8 cellular contexts compared by ENCODE assay signal in genomic region chr21:44816761-44817505, GRCh38. TPM values are rescaled to one million over a fixed set of nuclear protein-coding genes. Genes with fewer than 3 reads are reported as not detected.
DNase-seq lines count a peak whose midpoint lies in the region; ATAC-seq, FAIRE-seq and TF ChIP-seq lines count a peak whose summit lies in the region.

No MANE protein-coding gene starts in this region.

- peaks cover 4% of the 10 kb centered on the region for H3K9me3 ChIP-seq in K562 (replicated peaks; ENCODE audit: control insufficient read depth, insufficient read depth, low read depth, low read length)
- peaks cover 6% of the 10 kb centered on the region for H3K9me3 ChIP-seq in lower lobe of right lung
- H3K9me3 ChIP-seq in upper lobe of right lung: peaks cover 1% of the 10 kb centered on the region

- peaks cover 15% of the 10 kb centered on the region for H3K9me1 ChIP-seq in K562 (ENCODE audit: control insufficient read depth, insufficient read depth, low read length)

- peak overlapping the region; percentile 79 for H3K4me2 ChIP-seq in K562 (ENCODE audit: insufficient read depth, low read length)

- no peak overlapping the region; the same call in 2 of the 3 replicates for H3K27ac ChIP-seq in K562 (ENCODE audit: extremely low read depth, low read depth, low read length)
- no peak overlapping the region for H3K27ac ChIP-seq in lower lobe of right lung
- no peak overlapping the region for H3K27ac ChIP-seq in upper lobe of right lung

- H3K4me3 ChIP-seq in K562 (peak overlapping the region; percentile 71), lower lobe of right lung (peak overlapping the region; percentile 68), upper lobe of right lung (peak overlapping the region; percentile 71)

- H3K4me1 ChIP-seq in K562 (replicated peaks in 1 of 2; ENCODE audit: control insufficient read depth in 2 of 2, insufficient read depth in 2 of 2, low read length in 2 of 2) (peaks cover 0 to 58% of the 10 kb centered on the region in 2 experiments; a peak in 4 of 5 replicates), lower lobe of right lung (peaks cover 38% of the 10 kb centered on the region), upper lobe of right lung (peaks cover 13% of the 10 kb centered on the region)

- in situ Hi-C loops in K562 (cut with MboI): no loop called here

- H3K27me3 ChIP-seq in K562 (ENCODE audit: control insufficient read depth in 2 of 2, insufficient read depth in 2 of 2, low read length in 2 of 2): no peaks in the 10 kb centered on the region
- H3K27me3 ChIP-seq in lower lobe of right lung (ENCODE audit: low read depth): no peaks in the 10 kb centered on the region
- no peaks in the 10 kb centered on the region for H3K27me3 ChIP-seq in upper lobe of right lung

- H2AFZ ChIP-seq in K562 (ENCODE audit: low read depth, low read length): no peak overlapping the region

- TF ChIP-seq CTCF in K562 (IDR thresholded peaks at IDR 0.05 in 2 of 3, conservative IDR thresholded peaks at IDR 0.05 in 1 of 3; ENCODE audit: insufficient read depth in 2 of 3, low read depth in 1 of 3, low read length in 3 of 3): no peak
- TF ChIP-seq CTCF in lower lobe of right lung (IDR thresholded peaks at IDR 0.05): no peak
- no peak for TF ChIP-seq CTCF in upper lobe of right lung (IDR thresholded peaks at IDR 0.05)

- H3K9ac ChIP-seq in K562 (ENCODE audit: insufficient read depth in 1 of 2, low read depth in 2 of 2, low read length in 2 of 2): peak overlapping the region; percentile 39 to 92; a peak in 3 of 4 replicates

- ATAC-seq in activated T-cell treated with anti-CD3 and anti-CD28 coated beads, Interleukin-2, amount 50 U/mL, for 72 hours (replicated peaks in 1 of 2): no peak
- ATAC-seq in K562 (no peak), lower lobe of right lung (peak; percentile 1 to 20), upper lobe of right lung (peak; percentile 0), GM21619 (IDR thresholded peaks at IDR 0.05; ENCODE audit: unreplicated experiment) (no peak)

- no TSS peak for BruUV-seq in K562 (replicated peaks; lab: Mats Ljungman, UMichigan)

- CTCF ChIA-PET in K562 (lab: Yijun Ruan, JAX; ENCODE audit: low intra/inter-chr PET ratio): interaction anchor here (0.6 kb wide), 1 partner anchor 27 kb away, joined by 3 read pairs; no protein-coding TSS in a partner anchor

- peaks cover 25% of the 10 kb centered on the region; the same call in 1 of the 2 replicates for H4K20me1 ChIP-seq in K562 (replicated peaks; ENCODE audit: control insufficient read depth, insufficient read depth, low read length)

- no peak for FAIRE-seq in K562 (lab: Jason Lieb, UNC)

- 55% methylated on average over 30 of the region's 57 CpGs for WGBS in K562 (ENCODE audit: insufficient coverage, low coverage, missing lambda C conversion rate)

- POLR2A ChIA-PET in K562 (lab: Yijun Ruan, JAX): interaction anchor here (0.8 to 1.1 kb wide), 7 partner anchors 8 to 180 kb away, joined by 3 to 25 read pairs (median 3); partner anchors contain the start of gene UBE2G2

- intact Hi-C loops in K562 (cut with micrococcal nuclease): no loop called here
- intact Hi-C loops in lower lobe of right lung (cut with DNase I): no loop called here
- intact Hi-C loops in upper lobe of right lung (cut with DNase I): no loop called here

- peaks cover 0 to 6% of the 10 kb centered on the region in 2 donors for H3K9me3 Mint-ChIP-seq in activated T-cell treated with anti-CD3 and anti-CD28 coated beads, Interleukin-2, amount 50 U/mL, for 72 hours

- no peak for DNase-seq in activated T-cell treated with anti-CD3 and anti-CD28 coated beads, Interleukin-2, amount 50 U/mL, for 72 hours
- no peak for DNase-seq in activated T-cell treated with anti-CD3 and anti-CD28 coated beads for 4 hours
- no peak for DNase-seq in K562 (ENCODE audit: extremely low read depth in 1 of 4, low spot score in 3 of 4)
- no peak for DNase-seq in lower lobe of right lung
- no peak for DNase-seq in upper lobe of right lung
- DNase-seq in LoVo (ENCODE audit: low spot score): no peak
- DNase-seq in SHP77 (lab: John Stamatoyannopoulos, UW): no peak

- TF ChIP-seq EP300 in K562 (IDR thresholded peaks at IDR 0.05; ENCODE audit: low read length): no peak

- H3K27me3 Mint-ChIP-seq in activated T-cell treated with anti-CD3 and anti-CD28 coated beads, Interleukin-2, amount 50 U/mL, for 72 hours (ENCODE audit: low read depth): peaks cover 10% of the 10 kb centered on the region

- no peak for TF ChIP-seq POLR2A in K562 (conservative IDR thresholded peaks at IDR 0.05)

- peak overlapping the region; percentile 79 to 84 for H3K4me3 Mint-ChIP-seq in activated T-cell treated with anti-CD3 and anti-CD28 coated beads, Interleukin-2, amount 50 U/mL, for 72 hours

- peaks cover 7 to 11% of the 10 kb centered on the region in 2 donors for H3K36me3 Mint-ChIP-seq in activated T-cell treated with anti-CD3 and anti-CD28 coated beads, Interleukin-2, amount 50 U/mL, for 72 hours (ENCODE audit: insufficient read depth in 2 of 2)

- peaks cover 17% of the 10 kb centered on the region for H3K4me1 Mint-ChIP-seq in activated T-cell treated with anti-CD3 and anti-CD28 coated beads, Interleukin-2, amount 50 U/mL, for 72 hours (ENCODE audit: low read depth)

- no peak overlapping the region for H3K27ac Mint-ChIP-seq in activated T-cell treated with anti-CD3 and anti-CD28 coated beads, Interleukin-2, amount 50 U/mL, for 72 hours

- peaks cover 61% of the 10 kb centered on the region for H3K79me2 ChIP-seq in K562 (ENCODE audit: control insufficient read depth, insufficient read depth, low read length)

- TF ChIP-seq RAD21 in K562 (CRISPR knock-in tag; conservative IDR thresholded peaks at IDR 0.05 in 1 of 2, IDR thresholded peaks at IDR 0.05 in 1 of 2): no peak

- H3K36me3 ChIP-seq in K562 (ENCODE audit: control insufficient read depth, insufficient read depth, low read length): peaks cover 25% of the 10 kb centered on the region; the same call in 2 of the 3 replicates
- peaks cover 19% of the 10 kb centered on the region for H3K36me3 ChIP-seq in lower lobe of right lung
- H3K36me3 ChIP-seq in upper lobe of right lung: peaks cover 18% of the 10 kb centered on the region

RNA-seq across cellular contexts. Expression of gene SUMO3, which starts 0.9 kb away (rescaled TPM):
- total RNA-seq in activated T-cell treated with anti-CD3 and anti-CD28 coated beads, Interleukin-2, amount 50 U/mL, for 72 hours: 10 to 100 TPM; 60.1 to 67.8 TPM
- total RNA-seq in K562 (2011; cell fraction: chromatin; rRNA removed; ENCODE audit: low replicate concordance): 32.4 and 33.2 TPM in 2 replicates
- total RNA-seq in K562 (2011; cell fraction: nucleolus; rRNA removed): 27.5 and 32.6 TPM in 2 replicates
- 42.5 and 55.7 TPM in 2 replicates for total RNA-seq in K562 (2011; cell fraction: nucleoplasm; rRNA removed)
- total RNA-seq in K562 (2014; rRNA removed) (95.2 and 118 TPM in 2 replicates), K562 (2014; rRNA removed; fragmentation: Illumina TruSeq; extraction: Trizol) (101 TPM in 2 replicates), K562 (2015; rRNA removed; fragmentation: Illumina TruSeq; extraction: Trizol) (111 and 113 TPM in 2 replicates), K562 (2021) (120 TPM in 2 replicates), lower lobe of right lung (88.2 TPM), upper lobe of right lung (85.0 TPM)
- polyA plus RNA-seq in K562 (2011; rRNA removed) (110 and 128 TPM in 2 replicates), K562 (2014; fragmentation: Illumina TruSeq; extraction: Trizol) (142 and 144 TPM in 2 replicates), K562 (2014; fragmentation: Nextera tagmentation; extraction: Ambion mirVana) (10 to 100 TPM; 13.9 to 21.6 TPM), K562 (2014; rRNA removed) (143 and 146 TPM in 2 replicates)
- polyA plus RNA-seq in K562 (2011; cell fraction: cytosol; rRNA removed): 132 and 183 TPM in 2 replicates
- polyA plus RNA-seq in K562 (2011; cell fraction: nucleus; rRNA removed): 41.4 and 52.1 TPM in 2 replicates
- 95.3 and 142 TPM in 2 replicates for polyA plus RNA-seq in K562 (2012)
- polyA minus RNA-seq in K562 (2011; rRNA and poly(A)+ RNA removed): 105 and 120 TPM in 2 replicates
- polyA minus RNA-seq in K562 (2011; cell fraction: cytosol; rRNA and poly(A)+ RNA removed): 70.3 and 71.5 TPM in 2 replicates
- polyA minus RNA-seq in K562 (2011; cell fraction: nucleus; rRNA and poly(A)+ RNA removed): 18.8 and 32.3 TPM in 2 replicates

RNA-seq across cellular contexts. Expression of gene UBE2G2, which starts 15.3 kb away (rescaled TPM):
- total RNA-seq in activated T-cell treated with anti-CD3 and anti-CD28 coated beads, Interleukin-2, amount 50 U/mL, for 72 hours: 10 to 100 TPM; 85.2 to 95.6 TPM
- 217 and 395 TPM in 2 replicates for total RNA-seq in K562 (2011; cell fraction: chromatin; rRNA removed; ENCODE audit: low replicate concordance)
- 127 and 140 TPM in 2 replicates for total RNA-seq in K562 (2011; cell fraction: nucleolus; rRNA removed)
- total RNA-seq in K562 (2011; cell fraction: nucleoplasm; rRNA removed): 222 and 291 TPM in 2 replicates
- total RNA-seq in K562 (2014; rRNA removed): 122 and 148 TPM in 2 replicates
- 109 and 112 TPM in 2 replicates for total RNA-seq in K562 (2014; rRNA removed; fragmentation: Illumina TruSeq; extraction: Trizol)
- 99.0 and 112 TPM in 2 replicates for total RNA-seq in K562 (2015; rRNA removed; fragmentation: Illumina TruSeq; extraction: Trizol)
- 131 and 140 TPM in 2 replicates for total RNA-seq in K562 (2021)
- 210 and 225 TPM in 2 replicates for polyA plus RNA-seq in K562 (2011; rRNA removed)
- polyA plus RNA-seq in K562 (2011; cell fraction: cytosol; rRNA removed): 249 and 260 TPM in 2 replicates
- 234 and 303 TPM in 2 replicates for polyA plus RNA-seq in K562 (2011; cell fraction: nucleus; rRNA removed)
- 119 and 202 TPM in 2 replicates for polyA plus RNA-seq in K562 (2012)
- 198 and 202 TPM in 2 replicates for polyA plus RNA-seq in K562 (2014; fragmentation: Illumina TruSeq; extraction: Trizol)
- polyA plus RNA-seq in K562 (2014; fragmentation: Nextera tagmentation; extraction: Ambion mirVana): 10 to 100 TPM; 47.5 to 74.3 TPM
- 200 and 297 TPM in 2 replicates for polyA plus RNA-seq in K562 (2014; rRNA removed)
- polyA minus RNA-seq in K562 (2011; rRNA and poly(A)+ RNA removed): 146 and 179 TPM in 2 replicates
- polyA minus RNA-seq in K562 (2011; cell fraction: cytosol; rRNA and poly(A)+ RNA removed): 83.5 and 87.6 TPM in 2 replicates
- polyA minus RNA-seq in K562 (2011; cell fraction: nucleus; rRNA and poly(A)+ RNA removed): 115 and 148 TPM in 2 replicates
- 76.9 TPM for total RNA-seq in lower lobe of right lung
- 78.8 TPM for total RNA-seq in upper lobe of right lung

RNA-seq across cellular contexts. Expression of gene PTTG1IP, which starts 56.6 kb away (rescaled TPM):
- total RNA-seq in activated T-cell treated with anti-CD3 and anti-CD28 coated beads, Interleukin-2, amount 50 U/mL, for 72 hours: 10 to 100 TPM; 63.9 to 70.5 TPM
- total RNA-seq in K562 (2011; cell fraction: chromatin; rRNA removed; ENCODE audit: low replicate concordance): 109 and 139 TPM in 2 replicates
- total RNA-seq in K562 (2011; cell fraction: nucleolus; rRNA removed): 131 and 151 TPM in 2 replicates
- total RNA-seq in K562 (2011; cell fraction: nucleoplasm; rRNA removed): 146 and 174 TPM in 2 replicates
- total RNA-seq in K562 (2014; rRNA removed): 85.4 and 97.6 TPM in 2 replicates
- total RNA-seq in K562 (2014; rRNA removed; fragmentation: Illumina TruSeq; extraction: Trizol): 65.7 and 66.2 TPM in 2 replicates
- 92.9 and 98.7 TPM in 2 replicates for total RNA-seq in K562 (2015; rRNA removed; fragmentation: Illumina TruSeq; extraction: Trizol)
- 99.3 and 99.5 TPM in 2 replicates for total RNA-seq in K562 (2021)
- 92.4 and 138 TPM in 2 replicates for polyA plus RNA-seq in K562 (2011; rRNA removed)
- 79.9 and 115 TPM in 2 replicates for polyA plus RNA-seq in K562 (2011; cell fraction: cytosol; rRNA removed)
- polyA plus RNA-seq in K562 (2011; cell fraction: nucleus; rRNA removed): 69.1 and 123 TPM in 2 replicates
- 77.4 and 167 TPM in 2 replicates for polyA plus RNA-seq in K562 (2012)
- polyA plus RNA-seq in K562 (2014; fragmentation: Illumina TruSeq; extraction: Trizol): 77.0 and 77.8 TPM in 2 replicates
- 1 to 10 TPM; 5.0 to 9.2 TPM for polyA plus RNA-seq in K562 (2014; fragmentation: Nextera tagmentation; extraction: Ambion mirVana)
- 82.4 and 86.9 TPM in 2 replicates for polyA plus RNA-seq in K562 (2014; rRNA removed)
- 54.1 and 70.2 TPM in 2 replicates for polyA minus RNA-seq in K562 (2011; rRNA and poly(A)+ RNA removed)
- polyA minus RNA-seq in K562 (2011; cell fraction: cytosol; rRNA and poly(A)+ RNA removed): 69.1 and 114 TPM in 2 replicates
- 17.4 and 40.2 TPM in 2 replicates for polyA minus RNA-seq in K562 (2011; cell fraction: nucleus; rRNA and poly(A)+ RNA removed)
- total RNA-seq in lower lobe of right lung: 209 TPM
- 244 TPM for total RNA-seq in upper lobe of right lung

Comparison
In these comparisons a context has a peak if more than half of its experiments do, and no peak if none do; other contexts are left out.
1. ATAC-seq: peak in lower lobe of right lung (2 of 2) and upper lobe of right lung (single experiment); none in activated T-cell treated with anti-CD3 and anti-CD28 coated beads, Interleukin-2, amount 50 U/mL, for 72 hours (0 of 2), K562 (single experiment) and GM21619 (single experiment).
2. Peak in every context shown above with its lines, with median percentiles within 50 percentile points of each other: H3K4me3 ChIP-seq.